In genomic region chr15:57479005-57479404, GRCh38 we compare ENCODE assay signal across 21 cellular contexts.
DNase-seq lines count a peak whose midpoint lies in the region; FAIRE-seq and TF ChIP-seq lines count a peak whose summit lies in the region.
"Had no signal": no experiment of that assay in that cellular context is flagged by ENCODE, and none has a peak within 500 bp of the region (broad histone marks: within the 10 kb centered on the region; RNA-seq: fewer than 3 reads in every experiment).

No MANE protein-coding gene starts in this region.

- no peak for TF ChIP-seq POLR2A in breast epithelium (IDR thresholded peaks at IDR 0.05)

- CTCF ChIA-PET in MCF 10A (lab: Yijun Ruan, JAX), result interaction anchor here (0.8 to 1.2 kb wide), 2 partner anchors 48 to 138 kb away, joined by 3 to 4 read pairs; no protein-coding TSS in a partner anchor

- POLR2A ChIA-PET in MCF 10A (lab: Yijun Ruan, JAX), result no interaction called here

- no peaks in the 10 kb centered on the region for H3K9me3 ChIP-seq in breast epithelium
- no peaks in the 10 kb centered on the region for H3K9me3 ChIP-seq in kidney (ENCODE audit: control insufficient read depth in 1 of 2, low read length in 2 of 2)
- H3K9me3 ChIP-seq: SK-N-SH had no signal

- DNase-seq in breast epithelium (ENCODE audit: low spot score in 2 of 2) (no peak), MCF 10A (ENCODE audit: unreplicated experiment) (no peak), kidney (no peak), neural crest cell (ENCODE audit: low read depth, low spot score) (no peak), A172 (ENCODE audit: low spot score) (no peak), mesothelial cell of epicardium (ENCODE audit: low spot score in 2 of 2, unreplicated experiment in 2 of 2) (no peak)
- DNase-seq in effector CD8-positive, alpha-beta T cell (lab: John Stamatoyannopoulos, UW), result no peak
- DNase-seq in activated CD4-positive, CD25-positive, alpha-beta regulatory T cell treated with anti-CD3 and anti-CD28 coated beads, Interleukin-2, amount 50 U/mL, for 72 hours, result no peak
- DNase-seq: AML-193, EL, GF-D8, NCI-H1092, NCI-H1436 treated with DMSO at 0.1 percent for 48 hours, NCI-H1930, NCI-H748 treated with DMSO at 0.1 percent for 48 hours, SIG-M5, SK-N-SH had no signal

- no peaks in the 10 kb centered on the region for H3K27me3 ChIP-seq in breast epithelium

- intact Hi-C loops in breast epithelium (cut with DNase I; ENCODE audit: low total_unique reads) (no loop called here), MCF 10A (cut with micrococcal nuclease) (no loop called here), kidney (cut with DNase I) (no loop called here)

- TF ChIP-seq CTCF in breast epithelium (IDR thresholded peaks at IDR 0.05) (no peak), MCF 10A (IDR thresholded peaks at IDR 0.05; ENCODE audit: unreplicated experiment) (no peak), kidney (IDR thresholded peaks at IDR 0.05; ENCODE audit: borderline replicate concordance, extremely low read depth, insufficient read depth) (no peak), neural crest cell (conservative IDR thresholded peaks at IDR 0.05) (no peak), mesothelial cell of epicardium (IDR thresholded peaks at IDR 0.05; ENCODE audit: unreplicated experiment) (no peak)

- no TSS peak for BruUV-seq in MCF 10A (replicated peaks; lab: Mats Ljungman, UMichigan)

- H3K27me3 Mint-ChIP-seq in MCF 10A (ENCODE audit: insufficient read depth, unreplicated experiment) (no peaks in the 10 kb centered on the region), neural crest cell (ENCODE audit: low read depth) (peaks cover 3% of the 10 kb centered on the region), mesothelial cell of epicardium (ENCODE audit: low read depth) (no peaks in the 10 kb centered on the region)

- H3K4me1 Mint-ChIP-seq in MCF 10A (ENCODE audit: insufficient read depth, unreplicated experiment) (no peaks in the 10 kb centered on the region), neural crest cell (peaks cover 18% of the 10 kb centered on the region), mesothelial cell of epicardium (peaks cover 9% of the 10 kb centered on the region)
- H3K4me1 Mint-ChIP-seq: CD14-positive monocyte had no signal

- H3K36me3 Mint-ChIP-seq in MCF 10A (ENCODE audit: insufficient read depth, unreplicated experiment) (peaks cover 6% of the 10 kb centered on the region), neural crest cell (ENCODE audit: low read depth) (peaks cover 2% of the 10 kb centered on the region), mesothelial cell of epicardium (peaks cover 24% of the 10 kb centered on the region)
- H3K36me3 Mint-ChIP-seq: CD14-positive monocyte had no signal

- H3K4me3 ChIP-seq in breast epithelium (no peak overlapping the region), kidney (ENCODE audit: low read length in 2 of 2) (no peak overlapping the region)
- H3K4me3 ChIP-seq: K562 had no signal

- FAIRE-seq in kidney (lab: Jason Lieb, UNC), result no peak
- FAIRE-seq: H1, K562 had no signal

- H3K27ac ChIP-seq in breast epithelium, result peak overlapping the region; percentile 26
- H3K27ac ChIP-seq in kidney (ENCODE audit: low read depth in 2 of 2, low read length in 2 of 2), result peak overlapping the region; percentile 93 to 99
- H3K27ac ChIP-seq: 22Rv1 had no signal

- H3K9me3 Mint-ChIP-seq in MCF 10A (ENCODE audit: unreplicated experiment) (no peaks in the 10 kb centered on the region), neural crest cell (peaks cover 5% of the 10 kb centered on the region), mesothelial cell of epicardium (peaks cover 20% of the 10 kb centered on the region)

- H3K27ac Mint-ChIP-seq in MCF 10A (ENCODE audit: low read depth, unreplicated experiment) (no peak overlapping the region), neural crest cell (ENCODE audit: unreplicated experiment) (peak overlapping the region; percentile 90), mesothelial cell of epicardium (no peak overlapping the region)
- H3K27ac Mint-ChIP-seq: CD14-positive monocyte had no signal

- no peaks in the 10 kb centered on the region for H3K36me3 ChIP-seq in breast epithelium
- H3K36me3 ChIP-seq in kidney (ENCODE audit: control insufficient read depth in 1 of 2, insufficient read depth in 2 of 2, low read length in 2 of 2), result peaks cover 4 to 5% of the 10 kb centered on the region in 2 donors

- H3K4me3 Mint-ChIP-seq in MCF 10A (ENCODE audit: unreplicated experiment) (no peak overlapping the region), neural crest cell (no peak overlapping the region), mesothelial cell of epicardium (no peak overlapping the region)
- H3K4me3 Mint-ChIP-seq: CD14-positive monocyte had no signal

- peak overlapping the region; percentile 1 to 43 for H3K9ac ChIP-seq in kidney (ENCODE audit: low read length in 2 of 2)
- H3K9ac ChIP-seq: SK-N-SH had no signal

- H3K4me1 ChIP-seq in breast epithelium (no peaks in the 10 kb centered on the region), kidney (ENCODE audit: control insufficient read depth in 1 of 2, insufficient read depth in 1 of 2, low read depth in 1 of 2, low read length in 2 of 2) (peaks cover 47 to 48% of the 10 kb centered on the region in 2 donors)
